25 cellular contexts compared by ENCODE assay signal in the genomic region with DNA sequence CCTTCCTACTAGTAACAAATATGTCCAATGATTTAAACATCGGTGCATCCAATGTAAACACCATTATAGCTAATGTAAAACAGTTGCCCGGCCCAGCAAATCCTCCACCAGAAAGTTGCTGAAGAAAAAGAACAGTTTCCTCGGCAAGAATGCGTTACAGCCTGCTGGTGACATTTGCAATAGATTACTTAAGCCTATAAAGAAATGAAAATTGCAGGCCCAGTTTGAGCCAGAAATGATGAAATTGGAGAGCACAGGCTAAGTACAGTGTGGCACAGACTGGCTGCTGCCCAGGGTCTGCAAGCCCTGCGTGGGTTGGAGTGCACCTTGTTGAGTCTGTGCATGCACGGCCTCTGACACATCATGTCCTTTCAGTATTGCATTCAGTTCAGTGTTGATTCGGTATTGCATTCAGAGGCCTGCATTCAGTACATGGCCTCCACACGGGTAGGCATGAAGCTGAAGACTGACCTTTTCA.
A peak's percentile ranks its signal among the peaks of the same experiment; 100 is the strongest.
DNase-seq lines count a peak whose midpoint lies in the region; ATAC-seq and TF ChIP-seq lines count a peak whose summit lies in the region.
"Had no signal": no experiment of that assay in that cellular context is flagged by ENCODE, and none has a peak within 500 bp of the region (broad histone marks: within the 10 kb centered on the region; RNA-seq: fewer than 3 reads in every experiment).

No MANE protein-coding gene starts in this region.

- in situ Hi-C loops in GM23248 (cut with MboI), result no loop called here

- H3K4me1 ChIP-seq in GM23248 (ENCODE audit: insufficient read depth), result peaks cover 13% of the 10 kb centered on the region
- H3K4me1 ChIP-seq: body of pancreas, SJCRH30, uterus had no signal

- no peaks in the 10 kb centered on the region for H3K36me3 Mint-ChIP-seq in brain
- no peaks in the 10 kb centered on the region for H3K36me3 Mint-ChIP-seq in activated T-cell treated with anti-CD3 and anti-CD28 coated beads, Interleukin-2, amount 50 U/mL, for 4 hours (ENCODE audit: insufficient read depth)
- no peaks in the 10 kb centered on the region for H3K36me3 Mint-ChIP-seq in stimulated activated effector memory CD8-positive, alpha-beta T cell treated with anti-CD3 and anti-CD28 coated beads, Interleukin-12 subunit alpha, Interleukin-12 subunit beta, amount 100 ng/mL, for 72 hours
- H3K36me3 Mint-ChIP-seq: activated naive CD8-positive, alpha-beta T cell treated with anti-CD3 and anti-CD28 coated beads, Interleukin-2, amount 10 ng/mL, durations not matched to agents 7 days and 5 days had no signal

- H3K27ac ChIP-seq in GM23248, result peak overlapping the region; percentile 35
- H3K27ac ChIP-seq: body of pancreas, KMS-11, SJCRH30 had no signal

- H3K9me3 ChIP-seq in GM23248 (ENCODE audit: low read depth), result no peaks in the 10 kb centered on the region
- H3K9me3 ChIP-seq: body of pancreas, SJCRH30, uterus had no signal

- peaks cover 0 to 6% (median 2%) of the 10 kb centered on the region in 5 experiments for H3K9me3 Mint-ChIP-seq in brain
- peaks cover 4% of the 10 kb centered on the region for H3K9me3 Mint-ChIP-seq in activated T-cell treated with anti-CD3 and anti-CD28 coated beads, Interleukin-2, amount 50 U/mL, for 4 hours
- H3K9me3 Mint-ChIP-seq in stimulated activated effector memory CD8-positive, alpha-beta T cell treated with anti-CD3 and anti-CD28 coated beads, Interleukin-12 subunit alpha, Interleukin-12 subunit beta, amount 100 ng/mL, for 72 hours, result peaks cover 20% of the 10 kb centered on the region
- H3K9me3 Mint-ChIP-seq: activated naive CD8-positive, alpha-beta T cell treated with anti-CD3 and anti-CD28 coated beads, Interleukin-2, amount 10 ng/mL, durations not matched to agents 7 days and 5 days; T-helper 1 cell treated with Interleukin-12 subunit alpha and Interleukin-12 subunit beta and Interleukin-4 antibody, amounts not matched to agents 30 μg/mL and 1 μg/mL, for 36 hours had no signal

- H3K4me3 ChIP-seq in GM23248 (no peak overlapping the region), fibroblast of villous mesenchyme (ENCODE audit: low read depth, low read length) (no peak overlapping the region), skeletal muscle cell (ENCODE audit: low read depth, low read length) (no peak overlapping the region)
- H3K4me3 ChIP-seq: body of pancreas, lung, SJCRH30, uterus had no signal

- no peak overlapping the region for H3K4me3 Mint-ChIP-seq in brain
- no peak overlapping the region for H3K4me3 Mint-ChIP-seq in activated T-cell treated with anti-CD3 and anti-CD28 coated beads, Interleukin-2, amount 50 U/mL, for 4 hours
- H3K4me3 Mint-ChIP-seq in stimulated activated effector memory CD8-positive, alpha-beta T cell treated with anti-CD3 and anti-CD28 coated beads, Interleukin-12 subunit alpha, Interleukin-12 subunit beta, amount 100 ng/mL, for 72 hours, result no peak overlapping the region
- H3K4me3 Mint-ChIP-seq: activated CD8-positive, alpha-beta T cell treated with anti-CD3 and anti-CD28 coated beads, Interleukin-2, amount 10 ng/mL, durations not matched to agents 7 days and 5 days; activated naive CD8-positive, alpha-beta T cell treated with anti-CD3 and anti-CD28 coated beads, Interleukin-2, amount 10 ng/mL, durations not matched to agents 7 days and 5 days; CD4-positive, alpha-beta T cell; T-helper 1 cell treated with Interleukin-12 subunit alpha and Interleukin-12 subunit beta and Interleukin-4 antibody, amounts not matched to agents 30 μg/mL and 1 μg/mL, for 36 hours had no signal

- H3K36me3 ChIP-seq in GM23248 (ENCODE audit: low read depth), result no peaks in the 10 kb centered on the region
- H3K36me3 ChIP-seq: SJCRH30, uterus had no signal

- H3K27me3 Mint-ChIP-seq in brain, result peaks cover 5% of the 10 kb centered on the region
- no peaks in the 10 kb centered on the region for H3K27me3 Mint-ChIP-seq in activated T-cell treated with anti-CD3 and anti-CD28 coated beads, Interleukin-2, amount 50 U/mL, for 4 hours (ENCODE audit: low read depth)
- H3K27me3 Mint-ChIP-seq: activated naive CD8-positive, alpha-beta T cell treated with anti-CD3 and anti-CD28 coated beads, Interleukin-2, amount 10 ng/mL, durations not matched to agents 7 days and 5 days; CD4-positive, alpha-beta T cell had no signal

- no peaks in the 10 kb centered on the region for H3K27me3 ChIP-seq in GM23248 (replicated peaks; ENCODE audit: insufficient read depth)
- H3K27me3 ChIP-seq: body of pancreas, SJCRH30, uterus had no signal

- no peaks in the 10 kb centered on the region for H3K9me2 ChIP-seq in GM23248 (ENCODE audit: insufficient read depth)

- H2AFZ ChIP-seq in GM23248, result 0 out of 2 replicates have a peak overlapping the region, but pooled peaks have one; percentile 15

- peaks cover 25% of the 10 kb centered on the region for H3F3A ChIP-seq in GM23248 (ENCODE audit: insufficient read depth)

- no peak overlapping the region for H3K9ac ChIP-seq in GM23248
- H3K9ac ChIP-seq: KMS-11 had no signal

- peaks cover 47% of the 10 kb centered on the region for H3K4me1 Mint-ChIP-seq in brain
- no peaks in the 10 kb centered on the region for H3K4me1 Mint-ChIP-seq in activated T-cell treated with anti-CD3 and anti-CD28 coated beads, Interleukin-2, amount 50 U/mL, for 4 hours (ENCODE audit: low read depth)
- no peaks in the 10 kb centered on the region for H3K4me1 Mint-ChIP-seq in stimulated activated effector memory CD8-positive, alpha-beta T cell treated with anti-CD3 and anti-CD28 coated beads, Interleukin-12 subunit alpha, Interleukin-12 subunit beta, amount 100 ng/mL, for 72 hours
- H3K4me1 Mint-ChIP-seq: activated naive CD8-positive, alpha-beta T cell treated with anti-CD3 and anti-CD28 coated beads, Interleukin-2, amount 10 ng/mL, durations not matched to agents 7 days and 5 days had no signal

- ATAC-seq in activated T-cell treated with anti-CD3 and anti-CD28 coated beads, Interleukin-2, amount 50 U/mL, for 4 hours, result no peak
- no peak for ATAC-seq in stimulated activated effector memory CD8-positive, alpha-beta T cell treated with anti-CD3 and anti-CD28 coated beads, Interleukin-12 subunit alpha, Interleukin-12 subunit beta, amount 100 ng/mL, for 72 hours
- ATAC-seq in HG02885 (IDR thresholded peaks at IDR 0.05; ENCODE audit: poor library complexity, unreplicated experiment), result no peak
- ATAC-seq: activated CD8-positive, alpha-beta T cell treated with anti-CD3 and anti-CD28 coated beads, Interleukin-2, amount 10 ng/mL, durations not matched to agents 7 days and 5 days had no signal

- no peaks in the 10 kb centered on the region for H4K20me1 ChIP-seq in GM23248 (ENCODE audit: insufficient read depth)

- TF ChIP-seq CTCF in brain (conservative IDR thresholded peaks at IDR 0.05) (no peak), fibroblast of villous mesenchyme (IDR thresholded peaks at IDR 0.05; ENCODE audit: insufficient read depth, low read depth, low read length) (no peak)

- peak overlapping the region in 3 of 5 experiments; percentile 5 to 52 (median 43) for H3K27ac Mint-ChIP-seq in brain
- H3K27ac Mint-ChIP-seq in stimulated activated effector memory CD8-positive, alpha-beta T cell treated with anti-CD3 and anti-CD28 coated beads, Interleukin-12 subunit alpha, Interleukin-12 subunit beta, amount 100 ng/mL, for 72 hours, result no peak overlapping the region
- H3K27ac Mint-ChIP-seq: activated CD8-positive, alpha-beta T cell treated with anti-CD3 and anti-CD28 coated beads, Interleukin-2, amount 10 ng/mL, durations not matched to agents 7 days and 5 days; activated naive CD8-positive, alpha-beta T cell treated with anti-CD3 and anti-CD28 coated beads, Interleukin-2, amount 10 ng/mL, durations not matched to agents 7 days and 5 days; CD4-positive, alpha-beta T cell; T-helper 1 cell treated with Interleukin-12 subunit alpha and Interleukin-12 subunit beta and Interleukin-4 antibody, amounts not matched to agents 30 μg/mL and 1 μg/mL, for 36 hours had no signal

- DNase-seq in GM23248, result peak; percentile 81
- peak; percentile 91 for DNase-seq in fibroblast of villous mesenchyme (ENCODE audit: low read depth)
- DNase-seq in skeletal muscle cell (ENCODE audit: low read depth), result peak; percentile 44
- DNase-seq in activated T-cell treated with anti-CD3 and anti-CD28 coated beads, Interleukin-2, amount 50 U/mL, for 4 hours, result no peak
- no peak for DNase-seq in stimulated activated effector memory CD8-positive, alpha-beta T cell treated with anti-CD3 and anti-CD28 coated beads, Interleukin-12 subunit alpha, Interleukin-12 subunit beta, amount 100 ng/mL, for 72 hours (ENCODE audit: low spot score in 2 of 2)
- no peak for DNase-seq in DMS79 treated with DMSO at 0.1 percent for 48 hours (lab: John Stamatoyannopoulos, UW)
- DNase-seq: activated CD8-positive, alpha-beta T cell treated with anti-CD3 and anti-CD28 coated beads, Interleukin-2, amount 10 ng/mL, durations not matched to agents 7 days and 5 days; activated effector memory CD4-positive, alpha-beta T cell treated with anti-CD3 and anti-CD28 coated beads, Interleukin-2, amount 50 U/mL, for 16 hours; activated naive CD8-positive, alpha-beta T cell treated with anti-CD3 and anti-CD28 coated beads, Interleukin-2, amount 10 ng/mL, durations not matched to agents 7 days and 5 days; activated T-cell treated with anti-CD3 and anti-CD28 coated beads for 4 hours; CD4-positive, alpha-beta T cell; kidney glomerular epithelial cell; MV-4-11; NCI-H146; NCI-H524; SJCRH30; small intestine; stimulated activated CD4-positive, alpha-beta T cell treated with anti-CD3 and anti-CD28 coated beads, Interleukin-2, amount 100 ng/mL, for 24 hours had no signal

- WGBS in GM23248 (ENCODE audit: low coverage in 1 of 2, low lambda C conversion rate in 2 of 2, missing lambda C conversion rate in 2 of 2), 2 experiments, result 22 to 27% methylated on average over 8 of the region's 8 CpGs

- H3K4me2 ChIP-seq in GM23248 (ENCODE audit: unreplicated experiment), result peak overlapping the region; percentile 13
- H3K4me2 ChIP-seq: KMS-11 had no signal

- no peaks in the 10 kb centered on the region for H3K79me2 ChIP-seq in GM23248 (ENCODE audit: insufficient read depth)

Comparison
In these comparisons a context has a peak if more than half of its experiments do, and no peak if none do; other contexts are left out.
1. DNase-seq: peak in GM23248 (single experiment), fibroblast of villous mesenchyme (single experiment) and skeletal muscle cell (single experiment); none in activated T-cell treated with anti-CD3 and anti-CD28 coated beads, Interleukin-2, amount 50 U/mL, for 4 hours (single experiment), stimulated activated effector memory CD8-positive, alpha-beta T cell treated with anti-CD3 and anti-CD28 coated beads, Interleukin-12 subunit alpha, Interleukin-12 subunit beta, amount 100 ng/mL, for 72 hours (0 of 2) and DMS79 treated with DMSO at 0.1 percent for 48 hours (single experiment).